Comparison of ENCODE assay signal across 30 cellular contexts in genomic region chr16:74026373-74027281, GRCh38.
A peak's percentile ranks its signal among the peaks of the same experiment; 100 is the strongest.
DNase-seq lines count a peak whose midpoint lies in the region; FAIRE-seq and TF ChIP-seq lines count a peak whose summit lies in the region.
"Had no signal": no experiment of that assay in that cellular context is flagged by ENCODE, and none has a peak within 500 bp of the region (broad histone marks: within the 10 kb centered on the region; RNA-seq: fewer than 3 reads in every experiment).

No MANE protein-coding gene starts in this region.

- H3K4me3 Mint-ChIP-seq in endothelial cell (ENCODE audit: unreplicated experiment) = no peak overlapping the region
- H3K4me3 Mint-ChIP-seq: activated CD4-positive, alpha-beta memory T cell treated with anti-CD3 and anti-CD28 coated beads, Interleukin-2, amount 10 ng/mL, durations not matched to agents 7 days and 5 days; activated naive CD4-positive, alpha-beta T cell treated with anti-CD3 and anti-CD28 coated beads for 36 hours; activated T-helper 1 cell treated with anti-CD3 and anti-CD28 coated beads, Interleukin-12 subunit alpha, Interleukin-12 subunit beta, Interleukin-2, Interleukin-4 antibody, amounts not matched to agents 30 ng/mL and 10 ng/mL and 1 ng/mL, durations not matched to agents 14 hours and 24 hours and 36 hours; CD8-positive, alpha-beta memory T cell; central memory CD8-positive, alpha-beta T cell had no signal

- H3K36me3 ChIP-seq in BLaER1 treated with 17β-estradiol and CSF1 and Interleukin-3, amounts not matched to agents 10 nM and 100 nM = no peaks in the 10 kb centered on the region
- H3K36me3 ChIP-seq in neural cell (ENCODE audit: insufficient read depth, low read length) = no peaks in the 10 kb centered on the region
- H3K36me3 ChIP-seq: esophagus muscularis mucosa, neutrophil had no signal

- H3K4me1 Mint-ChIP-seq in endothelial cell (ENCODE audit: unreplicated experiment) = peaks cover 11% of the 10 kb centered on the region
- H3K4me1 Mint-ChIP-seq: activated CD4-positive, alpha-beta memory T cell treated with anti-CD3 and anti-CD28 coated beads, Interleukin-2, amount 10 ng/mL, durations not matched to agents 7 days and 5 days; CD8-positive, alpha-beta memory T cell; central memory CD8-positive, alpha-beta T cell had no signal

- no peak overlapping the region for H3K4me3 ChIP-seq in BLaER1 treated with 17β-estradiol and CSF1 and Interleukin-3, amounts not matched to agents 10 nM and 100 nM
- no peak overlapping the region for H3K4me3 ChIP-seq in neural cell (ENCODE audit: low read length)
- H3K4me3 ChIP-seq: body of pancreas, esophagus muscularis mucosa had no signal

- H3K27me3 Mint-ChIP-seq in endothelial cell (ENCODE audit: unreplicated experiment) = no peaks in the 10 kb centered on the region
- H3K27me3 Mint-ChIP-seq: activated CD4-positive, alpha-beta memory T cell treated with anti-CD3 and anti-CD28 coated beads, Interleukin-2, amount 10 ng/mL, durations not matched to agents 7 days and 5 days; CD8-positive, alpha-beta memory T cell; central memory CD8-positive, alpha-beta T cell had no signal

- H3F3A ChIP-seq in neural cell (ENCODE audit: insufficient read depth, low read length, poor library complexity, severe bottlenecking) = peaks cover 5% of the 10 kb centered on the region

- H3K27ac ChIP-seq in BLaER1 treated with 17β-estradiol and CSF1 and Interleukin-3, amounts not matched to agents 10 nM and 100 nM = no peak overlapping the region
- H3K27ac ChIP-seq in neural cell (ENCODE audit: low read length) = peak overlapping the region; percentile 55
- H3K27ac ChIP-seq: body of pancreas, esophagus muscularis mucosa, foreskin keratinocyte, neutrophil had no signal

- H2AFZ ChIP-seq in neural cell (ENCODE audit: low read depth, low read length) = peak overlapping the region; percentile 34

- H3K9me3 Mint-ChIP-seq in endothelial cell (ENCODE audit: unreplicated experiment) = no peaks in the 10 kb centered on the region
- H3K9me3 Mint-ChIP-seq: activated CD4-positive, alpha-beta memory T cell treated with anti-CD3 and anti-CD28 coated beads, Interleukin-2, amount 10 ng/mL, durations not matched to agents 7 days and 5 days; activated naive CD4-positive, alpha-beta T cell treated with anti-CD3 and anti-CD28 coated beads for 36 hours; activated T-helper 1 cell treated with anti-CD3 and anti-CD28 coated beads, Interleukin-12 subunit alpha, Interleukin-12 subunit beta, Interleukin-2, Interleukin-4 antibody, amounts not matched to agents 30 ng/mL and 10 ng/mL and 1 ng/mL, durations not matched to agents 14 hours and 24 hours and 36 hours; central memory CD8-positive, alpha-beta T cell had no signal

- peaks cover 0 to 17% (median 6%) of the 10 kb centered on the region in 10 experiments; a peak in 12 of 20 replicates for H3K4me1 ChIP-seq in BLaER1 treated with 17β-estradiol and CSF1 and Interleukin-3, amounts not matched to agents 10 nM and 100 nM
- H3K4me1 ChIP-seq: body of pancreas, esophagus muscularis mucosa, foreskin keratinocyte had no signal

- H3K4me2 ChIP-seq in BLaER1 treated with 17β-estradiol and CSF1 and Interleukin-3, amounts not matched to agents 10 nM and 100 nM = peak overlapping the region in 8 of 11 experiments; percentile 4 to 62 (median 20); a peak in 8 of 22 replicates
- no peak overlapping the region for H3K4me2 ChIP-seq in neural cell (ENCODE audit: low read length)

- TF ChIP-seq CTCF in endothelial cell (IDR thresholded peaks at IDR 0.05; ENCODE audit: unreplicated experiment) (no peak), neural cell (IDR thresholded peaks at IDR 0.05; ENCODE audit: poor library complexity, severe bottlenecking) (no peak)

- no peaks in the 10 kb centered on the region for H3K9me3 ChIP-seq in BLaER1 treated with 17β-estradiol and CSF1 and Interleukin-3, amounts not matched to agents 10 nM and 100 nM (replicated peaks in 1 of 11)
- no peaks in the 10 kb centered on the region for H3K9me3 ChIP-seq in neural cell (ENCODE audit: low read length)
- H3K9me3 ChIP-seq: body of pancreas, esophagus muscularis mucosa, neutrophil had no signal

- peak; percentile 51 for FAIRE-seq in HTR-8/SVneo (lab: Jason Lieb, UNC)
- FAIRE-seq: GM18507, GM19239, H54 had no signal

- DNase-seq in HTR-8/SVneo (ENCODE audit: insufficient read length, low spot score) (no peak), endothelial cell (ENCODE audit: low spot score) (no peak), RKO (ENCODE audit: low spot score) (no peak), AML-193 (lab: John Stamatoyannopoulos, UW) (no peak), kidney glomerular epithelial cell (lab: John Stamatoyannopoulos, UW) (no peak)
- DNase-seq: activated CD4-positive, alpha-beta memory T cell treated with anti-CD3 and anti-CD28 coated beads, Interleukin-2, amount 10 ng/mL, durations not matched to agents 7 days and 5 days; activated CD8-positive, alpha-beta memory T cell treated with anti-CD3 and anti-CD28 coated beads, Interleukin-2, amount 50 U/mL, for 4 hours; activated naive CD4-positive, alpha-beta T cell treated with anti-CD3 and anti-CD28 coated beads for 36 hours; body of pancreas; CD8-positive, alpha-beta memory T cell; foreskin keratinocyte; head of caudate nucleus; left cardiac atrium; NCI-H1105; NCI-H2029; NCI-H526; posterior cingulate gyrus; right cardiac atrium; Right ventricle myocardium superior; stimulated activated CD4-positive, alpha-beta T cell treated with anti-CD3 and anti-CD28 coated beads, Interleukin-1b, Interleukin-23, amount 100 ng/mL, for 48 hours; stimulated activated naive CD4-positive, alpha-beta T cell treated with Interleukin-2 at 50 U/mL for 16 hours had no signal

- TF ChIP-seq RAD21 in neural cell (conservative IDR thresholded peaks at IDR 0.05) = no peak

- H3K27ac Mint-ChIP-seq in endothelial cell (ENCODE audit: unreplicated experiment) = peak overlapping the region; percentile 33
- H3K27ac Mint-ChIP-seq: activated CD4-positive, alpha-beta memory T cell treated with anti-CD3 and anti-CD28 coated beads, Interleukin-2, amount 10 ng/mL, durations not matched to agents 7 days and 5 days; activated naive CD4-positive, alpha-beta T cell treated with anti-CD3 and anti-CD28 coated beads for 36 hours; activated T-helper 1 cell treated with anti-CD3 and anti-CD28 coated beads, Interleukin-12 subunit alpha, Interleukin-12 subunit beta, Interleukin-2, Interleukin-4 antibody, amounts not matched to agents 30 ng/mL and 10 ng/mL and 1 ng/mL, durations not matched to agents 14 hours and 24 hours and 36 hours; CD8-positive, alpha-beta memory T cell had no signal

- H4K20me1 ChIP-seq in BLaER1 treated with 17β-estradiol and CSF1 and Interleukin-3, amounts not matched to agents 10 nM and 100 nM = no peaks in the 10 kb centered on the region
- H4K20me1 ChIP-seq in neural cell (ENCODE audit: insufficient read depth) = no peaks in the 10 kb centered on the region

- TF ChIP-seq EP300 in neural cell (conservative IDR thresholded peaks at IDR 0.05; ENCODE audit: poor library complexity, severe bottlenecking) = no peak

- H3K27me3 ChIP-seq in BLaER1 treated with 17β-estradiol and CSF1 and Interleukin-3, amounts not matched to agents 10 nM and 100 nM = no peaks in the 10 kb centered on the region
- no peaks in the 10 kb centered on the region for H3K27me3 ChIP-seq in neural cell (ENCODE audit: insufficient read depth, low read depth, low read length)
- H3K27me3 ChIP-seq: body of pancreas, foreskin keratinocyte had no signal

- no peaks in the 10 kb centered on the region for H3K9me2 ChIP-seq in neural cell (ENCODE audit: insufficient read depth, low read length)

- no peaks in the 10 kb centered on the region for H3K79me2 ChIP-seq in neural cell (replicated peaks; ENCODE audit: insufficient read depth, low read length)

- no peak overlapping the region for H3K9ac ChIP-seq in BLaER1 treated with 17β-estradiol and CSF1 and Interleukin-3, amounts not matched to agents 10 nM and 100 nM
- H3K9ac ChIP-seq in neural cell (ENCODE audit: low read length) = peak overlapping the region; percentile 15

- no peaks in the 10 kb centered on the region for H3K36me3 Mint-ChIP-seq in endothelial cell (ENCODE audit: low read depth, unreplicated experiment)
- H3K36me3 Mint-ChIP-seq: CD8-positive, alpha-beta memory T cell had no signal

TF ChIP-seq in neural cell, 6 proteins besides CTCF, POLR2A, EP300 and RAD21:
- TF ChIP-seq POLR2AphosphoS5 (IDR thresholded peaks at IDR 0.05) (no peak), EZH2 (IDR thresholded peaks at IDR 0.05; ENCODE audit: borderline replicate concordance, insufficient read depth, low read length, poor library complexity, severe bottlenecking) (no peak), TAF1 (IDR thresholded peaks at IDR 0.05; ENCODE audit: low read depth) (no peak), MXI1 (conservative IDR thresholded peaks at IDR 0.05; ENCODE audit: poor library complexity, severe bottlenecking) (no peak), SMC3 (conservative IDR thresholded peaks at IDR 0.05; ENCODE audit: poor library complexity) (no peak)
- TF ChIP-seq, protein P1, sequence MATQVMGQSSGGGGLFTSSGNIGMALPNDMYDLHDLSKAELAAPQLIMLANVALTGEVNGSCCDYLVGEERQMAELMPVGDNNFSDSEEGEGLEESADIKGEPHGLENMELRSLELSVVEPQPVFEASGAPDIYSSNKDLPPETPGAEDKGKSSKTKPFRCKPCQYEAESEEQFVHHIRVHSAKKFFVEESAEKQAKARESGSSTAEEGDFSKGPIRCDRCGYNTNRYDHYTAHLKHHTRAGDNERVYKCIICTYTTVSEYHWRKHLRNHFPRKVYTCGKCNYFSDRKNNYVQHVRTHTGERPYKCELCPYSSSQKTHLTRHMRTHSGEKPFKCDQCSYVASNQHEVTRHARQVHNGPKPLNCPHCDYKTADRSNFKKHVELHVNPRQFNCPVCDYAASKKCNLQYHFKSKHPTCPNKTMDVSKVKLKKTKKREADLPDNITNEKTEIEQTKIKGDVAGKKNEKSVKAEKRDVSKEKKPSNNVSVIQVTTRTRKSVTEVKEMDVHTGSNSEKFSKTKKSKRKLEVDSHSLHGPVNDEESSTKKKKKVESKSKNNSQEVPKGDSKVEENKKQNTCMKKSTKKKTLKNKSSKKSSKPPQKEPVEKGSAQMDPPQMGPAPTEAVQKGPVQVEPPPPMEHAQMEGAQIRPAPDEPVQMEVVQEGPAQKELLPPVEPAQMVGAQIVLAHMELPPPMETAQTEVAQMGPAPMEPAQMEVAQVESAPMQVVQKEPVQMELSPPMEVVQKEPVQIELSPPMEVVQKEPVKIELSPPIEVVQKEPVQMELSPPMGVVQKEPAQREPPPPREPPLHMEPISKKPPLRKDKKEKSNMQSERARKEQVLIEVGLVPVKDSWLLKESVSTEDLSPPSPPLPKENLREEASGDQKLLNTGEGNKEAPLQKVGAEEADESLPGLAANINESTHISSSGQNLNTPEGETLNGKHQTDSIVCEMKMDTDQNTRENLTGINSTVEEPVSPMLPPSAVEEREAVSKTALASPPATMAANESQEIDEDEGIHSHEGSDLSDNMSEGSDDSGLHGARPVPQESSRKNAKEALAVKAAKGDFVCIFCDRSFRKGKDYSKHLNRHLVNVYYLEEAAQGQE (IDR thresholded peaks at IDR 0.05; ENCODE audit: borderline replicate concordance) = no peak
TF ChIP-seq in neural cell: peak in this region for 0.
